26 cellular contexts compared by ENCODE assay signal in genomic region chr5:58677650-58678049, GRCh38.
"Had no signal": no experiment of that assay in that cellular context is flagged by ENCODE, and none has a peak within 500 bp of the region (broad histone marks: within the 10 kb centered on the region; RNA-seq: fewer than 3 reads in every experiment).

No MANE protein-coding gene starts in this region.

- H3K4me3 Mint-ChIP-seq: dendritic cell treated with granulocyte-macrophage colony-stimulating factor and Interleukin-4, amounts not matched to agents 40 ng/mL and 50 ng/mL, for 4 days; effector memory CD8-positive, alpha-beta T cell; endodermal cell; memory B cell; naive thymus-derived CD4-positive, alpha-beta T cell had no signal

- H3K9me3 Mint-ChIP-seq: dendritic cell treated with granulocyte-macrophage colony-stimulating factor and Interleukin-4, amounts not matched to agents 40 ng/mL and 50 ng/mL, for 4 days; effector memory CD8-positive, alpha-beta T cell; endodermal cell; memory B cell had no signal

- H3K4me1 Mint-ChIP-seq: naive thymus-derived CD4-positive, alpha-beta T cell had no signal

- H3K27me3 ChIP-seq: colonic mucosa, esophagus squamous epithelium, gastrocnemius medialis, heart right ventricle, left lung had no signal

- H3K4me1 ChIP-seq: colonic mucosa, esophagus squamous epithelium, gastrocnemius medialis, heart right ventricle, left lung, lower lobe of right lung had no signal

- H3K4me3 ChIP-seq: colonic mucosa, esophagus squamous epithelium, gastrocnemius medialis, heart right ventricle, left lung, lower lobe of right lung had no signal

- H3K27ac Mint-ChIP-seq: dendritic cell treated with granulocyte-macrophage colony-stimulating factor and Interleukin-4, amounts not matched to agents 40 ng/mL and 50 ng/mL, for 4 days; effector memory CD8-positive, alpha-beta T cell; endodermal cell; memory B cell; naive thymus-derived CD4-positive, alpha-beta T cell had no signal

- H3K36me3 ChIP-seq: colonic mucosa, esophagus squamous epithelium, gastrocnemius medialis, heart right ventricle, left lung, lower lobe of right lung had no signal

- DNase-seq: colonic mucosa; cortex of kidney; effector CD8-positive, alpha-beta T cell; effector memory CD8-positive, alpha-beta T cell; endodermal cell; erythroblast; esophagus squamous epithelium; foreskin fibroblast; foreskin melanocyte; gastrocnemius medialis; glutamatergic neuron; head of caudate nucleus; heart right ventricle; hippocampal formation; left cardiac atrium; left lung; left ventricle myocardium superior; lower lobe of right lung; mammary epithelial cell; mesendoderm; midbrain; naive thymus-derived CD4-positive, alpha-beta T cell had no signal

- H3K36me3 Mint-ChIP-seq: memory B cell; naive thymus-derived CD4-positive, alpha-beta T cell had no signal

- H3K9me3 ChIP-seq: colonic mucosa, esophagus squamous epithelium, gastrocnemius medialis, heart right ventricle, left lung, lower lobe of right lung had no signal

- ATAC-seq: effector memory CD8-positive, alpha-beta T cell; esophagus mucosa; gastrocnemius medialis; heart right ventricle; left cardiac atrium; left lung; left ventricle myocardium superior; lower lobe of right lung; naive thymus-derived CD4-positive, alpha-beta T cell had no signal

- H3K27ac ChIP-seq: colonic mucosa, epithelial cell of prostate, esophagus squamous epithelium, gastrocnemius medialis, heart right ventricle, left lung, lower lobe of right lung had no signal

- H3K27me3 Mint-ChIP-seq: dendritic cell treated with granulocyte-macrophage colony-stimulating factor and Interleukin-4, amounts not matched to agents 40 ng/mL and 50 ng/mL, for 4 days; effector memory CD8-positive, alpha-beta T cell; memory B cell had no signal
